8 cellular contexts compared by ENCODE assay signal in the genomic region with DNA sequence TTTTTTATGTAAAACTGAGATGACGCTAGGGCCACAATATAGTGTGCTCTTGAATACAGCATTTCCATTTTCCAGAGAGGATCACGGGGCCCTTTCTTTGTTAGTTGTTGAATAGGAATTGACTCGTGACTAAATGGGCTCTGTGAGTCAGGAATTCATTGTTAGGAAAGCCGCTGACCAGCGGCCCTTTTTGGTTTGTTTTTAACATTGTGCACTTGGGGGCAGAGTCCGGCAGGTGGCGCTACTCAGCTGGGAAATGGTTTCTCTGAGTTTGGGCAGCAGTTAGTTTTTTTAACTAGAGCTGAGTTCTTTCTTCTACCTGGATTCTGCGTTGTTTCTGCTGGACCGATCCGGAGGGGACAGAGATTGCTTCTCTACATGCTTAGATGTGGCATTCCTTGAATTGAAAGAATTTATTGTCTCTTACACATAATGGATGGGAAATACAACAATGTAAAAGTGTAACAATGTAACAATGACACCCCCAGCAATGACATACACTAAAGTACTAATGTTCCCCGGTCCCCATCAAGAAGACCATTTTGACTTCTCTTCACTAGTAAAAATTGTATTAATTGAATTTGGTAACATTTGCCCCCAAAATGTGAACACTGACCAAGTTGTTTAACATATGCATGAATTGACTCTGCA.
DNase-seq lines count a peak whose midpoint lies in the region; ATAC-seq, FAIRE-seq and TF ChIP-seq lines count a peak whose summit lies in the region.

No MANE protein-coding gene starts in this region.

- H3K23ac ChIP-seq in H1 (ENCODE audit: insufficient read length) = no peak overlapping the region

- H3K4ac ChIP-seq in H1 (replicated peaks; ENCODE audit: insufficient read length, low read depth, low read length) = no peak overlapping the region

- intact Hi-C loops in tibial artery (cut with DNase I; ENCODE audit: low total_unique reads) = no loop called here

- CTCF ChIA-PET in H1 (lab: Charles Lee; ENCODE audit: partially characterized antibody) = interaction anchor here (0.9 to 2.8 kb wide), 9 partner anchors 13 to 678 kb away, joined by 3 to 14 read pairs (median 3); no protein-coding TSS in a partner anchor

- POLR2A ChIA-PET in H1 (lab: Charles Lee; ENCODE audit: partially characterized antibody) = no interaction called here

- H2AK5ac ChIP-seq in H1 (ENCODE audit: low read depth, low read length) = no peak overlapping the region

- no peaks in the 10 kb centered on the region for H3K27me3 ChIP-seq in WERI-Rb-1 (ENCODE audit: insufficient read depth, low read depth, severe bottlenecking)
- H3K27me3 ChIP-seq in H1 (replicated peaks in 1 of 4; ENCODE audit: control insufficient read depth in 3 of 4, extremely low read depth in 1 of 4, insufficient read depth in 3 of 4, low read length in 3 of 4) = no peaks in the 10 kb centered on the region
- peaks cover 0 to 4% of the 10 kb centered on the region in 2 donors for H3K27me3 ChIP-seq in tibial artery

- 30% methylated on average over 11 of the region's 11 CpGs; no CpG with 5 or more reads in 1 of the 2 experiments for WGBS in H1 (ENCODE audit: extremely low coverage in 1 of 2, insufficient coverage in 1 of 2, insufficient read length in 1 of 2, insufficient replicate concordance in 2 of 2, low coverage in 1 of 2, low lambda C conversion rate in 2 of 2, missing lambda C conversion rate in 1 of 2), 2 experiments

- no peak overlapping the region for H2BK5ac ChIP-seq in H1 (ENCODE audit: low read depth, low read length)

- H3K23me2 ChIP-seq in H1 (ENCODE audit: low read depth, low read length) = peaks cover 2% of the 10 kb centered on the region; the same call in 1 of the 2 replicates

- H3K27ac ChIP-seq in WERI-Rb-1 = no peak overlapping the region
- no peak overlapping the region for H3K27ac ChIP-seq in H1 (ENCODE audit: low read depth, low read length)
- no peak overlapping the region for H3K27ac ChIP-seq in tibial artery

- H3K14ac ChIP-seq in H1 (ENCODE audit: insufficient read length) = no peak overlapping the region

- TF ChIP-seq EP300 in H1 (IDR thresholded peaks at IDR 0.05; ENCODE audit: borderline replicate concordance in 1 of 2, low read depth in 2 of 2, low read length in 2 of 2) = no peak

- H3K36me3 ChIP-seq in WERI-Rb-1 = no peaks in the 10 kb centered on the region
- H3K36me3 ChIP-seq in H1 (ENCODE audit: control insufficient read depth in 2 of 4, insufficient read depth in 4 of 4, low read length in 3 of 4) = no peaks in the 10 kb centered on the region
- H3K36me3 ChIP-seq in tibial artery = no peaks in the 10 kb centered on the region

- H2BK12ac ChIP-seq in H1 (ENCODE audit: low read depth, low read length) = no peak overlapping the region

- no peak overlapping the region for H2BK20ac ChIP-seq in H1 (ENCODE audit: low read length)

- H2AFZ ChIP-seq in H1 (ENCODE audit: low read length) = peak overlapping the region; percentile 92

- no peaks in the 10 kb centered on the region for H3K79me1 ChIP-seq in H1 (ENCODE audit: low read depth, low read length)

- H4K20me1 ChIP-seq in H1 (replicated peaks in 1 of 2; ENCODE audit: control insufficient read depth in 1 of 2, insufficient read depth in 2 of 2, low read length in 2 of 2) = no peaks in the 10 kb centered on the region

- no peak overlapping the region for H2BK15ac ChIP-seq in H1 (ENCODE audit: low read length)

- no peak overlapping the region for H2BK120ac ChIP-seq in H1 (replicated peaks; ENCODE audit: low read depth, low read length)

- H4K8ac ChIP-seq in H1 (ENCODE audit: extremely low read depth, insufficient read depth, low read length) = no peak overlapping the region

- peak; percentile 94 to 95 for TF ChIP-seq RAD21 in H1 (IDR thresholded peaks at IDR 0.05 in 1 of 2, conservative IDR thresholded peaks at IDR 0.05 in 1 of 2; ENCODE audit: low read depth in 2 of 2, low read length in 2 of 2)

- peak overlapping the region in 1 of 2 experiments; percentile 5; a peak in 1 of 4 replicates for H3K4me2 ChIP-seq in H1 (ENCODE audit: insufficient read depth in 1 of 2, low read depth in 2 of 2, low read length in 2 of 2)

- no peak overlapping the region for H4K5ac ChIP-seq in H1 (ENCODE audit: insufficient read length, low read depth, low read length)

- no peak overlapping the region for H4K91ac ChIP-seq in H1 (replicated peaks; ENCODE audit: insufficient read length, low read length)

- peak; percentile 4 for DNase-seq in stimulated activated naive CD4-positive, alpha-beta T cell treated with Interleukin-2 at 50 U/mL for 16 hours (lab: John Stamatoyannopoulos, UW)
- no peak for DNase-seq in stimulated activated naive CD4-positive, alpha-beta T cell (lab: John Stamatoyannopoulos, UW)
- DNase-seq in NCI-H2081 treated with DMSO at 0.1 percent for 48 hours (lab: John Stamatoyannopoulos, UW) (peak; percentile 33), WERI-Rb-1 (peak; percentile 67), H1 (ENCODE audit: low read depth in 1 of 2, low spot score in 2 of 2) (peak; percentile 71 to 93), middle frontal gyrus (ENCODE audit: extremely low spot score, low spot score) (peak; percentile 34), tibial artery (peak in 1 of 2 donors; percentile 27)

- no peak overlapping the region for H3K56ac ChIP-seq in H1 (replicated peaks; ENCODE audit: insufficient read length, low read depth, low read length)

- H3K79me2 ChIP-seq in H1 (ENCODE audit: control insufficient read depth in 1 of 2, insufficient read depth in 2 of 2, low read length in 2 of 2) = no peaks in the 10 kb centered on the region

- no peak overlapping the region for H3K18ac ChIP-seq in H1 (ENCODE audit: extremely low read depth, low read length)

- H3K4me3 ChIP-seq in WERI-Rb-1 (ENCODE audit: low read depth, low read length) = no peak overlapping the region
- no peak overlapping the region for H3K4me3 ChIP-seq in H1 (ENCODE audit: extremely low read depth in 1 of 4, insufficient read depth in 2 of 4, low read depth in 3 of 4, low read length in 4 of 4)
- H3K4me3 ChIP-seq in tibial artery = no peak overlapping the region

- H3K9ac ChIP-seq in H1 (replicated peaks in 1 of 4; ENCODE audit: extremely low read depth in 1 of 4, low read depth in 3 of 4, low read length in 3 of 4) = no peak overlapping the region

- H3K9me3 ChIP-seq in WERI-Rb-1 (ENCODE audit: severe bottlenecking) = no peaks in the 10 kb centered on the region
- H3K9me3 ChIP-seq in H1 (ENCODE audit: insufficient read depth in 2 of 2, low read depth in 1 of 2, low read length in 1 of 2) = no peaks in the 10 kb centered on the region
- H3K9me3 ChIP-seq in tibial artery = no peaks in the 10 kb centered on the region

- peak; percentile 81 for TF ChIP-seq CTCF in WERI-Rb-1 (IDR thresholded peaks at IDR 0.05; ENCODE audit: low read depth, low read length)
- TF ChIP-seq CTCF in H1 (IDR thresholded peaks at IDR 0.05; ENCODE audit: control extremely low read depth in 1 of 3, insufficient read depth in 1 of 3, low read depth in 1 of 3, low read length in 3 of 3) = peak; percentile 78 to 85 (median 84)
- peak; percentile 19 to 50 for TF ChIP-seq CTCF in tibial artery (IDR thresholded peaks at IDR 0.05)

- H3K4me1 ChIP-seq in H1 (replicated peaks in 1 of 4; ENCODE audit: control insufficient read depth in 3 of 4, insufficient read depth in 4 of 4, low read length in 3 of 4) = peaks cover 0 to 6% (median 5%) of the 10 kb centered on the region in 4 experiments; a peak in 4 of 7 replicates
- H3K4me1 ChIP-seq in tibial artery = no peaks in the 10 kb centered on the region

- FAIRE-seq in H1 (lab: Jason Lieb, UNC) = peak; percentile 93

- ATAC-seq in HG02852 (IDR thresholded peaks at IDR 0.05; ENCODE audit: unreplicated experiment) = peak; percentile 73

- no peak for TF ChIP-seq POLR2A in H1 (IDR thresholded peaks at IDR 0.05; ENCODE audit: control extremely low read depth in 1 of 2, low read depth in 2 of 2, low read length in 2 of 2)

TF ChIP-seq in H1, 55 proteins besides CTCF, POLR2A, EP300 and RAD21 (continues in another document):
- TF ChIP-seq, protein P1, sequence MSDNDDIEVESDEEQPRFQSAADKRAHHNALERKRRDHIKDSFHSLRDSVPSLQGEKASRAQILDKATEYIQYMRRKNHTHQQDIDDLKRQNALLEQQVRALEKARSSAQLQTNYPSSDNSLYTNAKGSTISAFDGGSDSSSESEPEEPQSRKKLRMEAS (IDR thresholded peaks at IDR 0.05) = 0 out of 2 replicates have a peak, but pooled peaks have one; percentile 15
- peak; percentile 20 for TF ChIP-seq NANOG (IDR thresholded peaks at IDR 0.05; ENCODE audit: insufficient read depth, low read depth, low read length, poor library complexity, severe bottlenecking)
- TF ChIP-seq, protein P2, sequence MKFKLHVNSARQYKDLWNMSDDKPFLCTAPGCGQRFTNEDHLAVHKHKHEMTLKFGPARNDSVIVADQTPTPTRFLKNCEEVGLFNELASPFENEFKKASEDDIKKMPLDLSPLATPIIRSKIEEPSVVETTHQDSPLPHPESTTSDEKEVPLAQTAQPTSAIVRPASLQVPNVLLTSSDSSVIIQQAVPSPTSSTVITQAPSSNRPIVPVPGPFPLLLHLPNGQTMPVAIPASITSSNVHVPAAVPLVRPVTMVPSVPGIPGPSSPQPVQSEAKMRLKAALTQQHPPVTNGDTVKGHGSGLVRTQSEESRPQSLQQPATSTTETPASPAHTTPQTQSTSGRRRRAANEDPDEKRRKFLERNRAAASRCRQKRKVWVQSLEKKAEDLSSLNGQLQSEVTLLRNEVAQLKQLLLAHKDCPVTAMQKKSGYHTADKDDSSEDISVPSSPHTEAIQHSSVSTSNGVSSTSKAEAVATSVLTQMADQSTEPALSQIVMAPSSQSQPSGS (IDR thresholded peaks at IDR 0.05; ENCODE audit: low read length) = 0 out of 2 replicates have a peak, but pooled peaks have one; percentile 25
- no peak for TF ChIP-seq RBBP5 (IDR thresholded peaks at IDR 0.05; ENCODE audit: borderline replicate concordance, low read depth, low read length)
- no peak for TF ChIP-seq RNF2 (IDR thresholded peaks at IDR 0.05; ENCODE audit: borderline replicate concordance, low read depth, low read length, missing control alignments, poor library complexity, severe bottlenecking)
- no peak for TF ChIP-seq BCL11A (IDR thresholded peaks at IDR 0.05; ENCODE audit: low read depth in 2 of 2, low read length in 2 of 2)
- TF ChIP-seq JUND (IDR thresholded peaks at IDR 0.05; ENCODE audit: low read length) = peak; percentile 39; the same call in 1 of the 2 replicates
- no peak for TF ChIP-seq RFX5 (IDR thresholded peaks at IDR 0.05; ENCODE audit: borderline replicate concordance, low read depth, low read length)
- no peak for TF ChIP-seq FOSL1 (IDR thresholded peaks at IDR 0.05; ENCODE audit: insufficient read depth, low read depth, low read length)
- 0 out of 2 replicates have a peak, but pooled peaks have one; percentile 28 for TF ChIP-seq SP1 (IDR thresholded peaks at IDR 0.05; ENCODE audit: low read depth, low read length)
- peak; percentile 24; the same call in 1 of the 2 replicates for TF ChIP-seq TEAD4 (IDR thresholded peaks at IDR 0.05; ENCODE audit: low read depth, low read length)
- TF ChIP-seq POU5F1 (IDR thresholded peaks at IDR 0.05; ENCODE audit: low read depth, low read length) = no peak

Comparison
In these comparisons a context has a peak if more than half of its experiments do, and no peak if none do; other contexts are left out.
1. DNase-seq: peak in stimulated activated naive CD4-positive, alpha-beta T cell treated with Interleukin-2 at 50 U/mL for 16 hours (single experiment), NCI-H2081 treated with DMSO at 0.1 percent for 48 hours (single experiment), WERI-Rb-1 (single experiment), H1 (2 of 2) and middle frontal gyrus (single experiment); none in stimulated activated naive CD4-positive, alpha-beta T cell (0 of 6).
2. Peak in every context shown above with its lines, with median percentiles within 50 percentile points of each other: CTCF ChIP-seq.